Comparison of ENCODE assay signal across 23 cellular contexts in genomic region chr2:215364157-215365155, GRCh38. TPM values are rescaled to one million over a fixed set of nuclear protein-coding genes. Genes with fewer than 3 reads are reported as not detected.
DNase-seq lines count a peak whose midpoint lies in the region; ATAC-seq and TF ChIP-seq lines count a peak whose summit lies in the region.
"Had no signal": no experiment of that assay in that cellular context is flagged by ENCODE, and none has a peak within 500 bp of the region (broad histone marks: within the 10 kb centered on the region; RNA-seq: fewer than 3 reads in every experiment).

No MANE protein-coding gene starts in this region.

- no peaks in the 10 kb centered on the region for H4K20me1 ChIP-seq in Karpas-422 (ENCODE audit: insufficient read depth, low read depth, low read length)

- peaks cover 6% of the 10 kb centered on the region for H3K4me1 Mint-ChIP-seq in MCF 10A (ENCODE audit: insufficient read depth, unreplicated experiment)
- H3K4me1 Mint-ChIP-seq: H9 had no signal

- H3K4me1 ChIP-seq in breast epithelium (no peaks in the 10 kb centered on the region), Karpas-422 (ENCODE audit: low read length) (no peaks in the 10 kb centered on the region)
- H3K4me1 ChIP-seq: A549 had no signal

- no peak for DNase-seq in MCF 10A (ENCODE audit: unreplicated experiment)
- no peak for DNase-seq in breast epithelium (ENCODE audit: low spot score in 2 of 2)
- peak; percentile 20 for DNase-seq in astrocyte of the spinal cord (ENCODE audit: low read depth, low spot score)
- DNase-seq in fibroblast of pulmonary artery (ENCODE audit: low read depth) = peak; percentile 35
- DNase-seq in left colon = no peak
- DNase-seq in Karpas-422 = no peak
- DNase-seq in germinal center (ENCODE audit: low spot score) = no peak
- DNase-seq: activated naive CD4-positive, alpha-beta T cell treated with anti-CD3 and anti-CD28 coated beads for 36 hours; activated T-cell treated with anti-CD3 and anti-CD28 coated beads, Interleukin-2, amount 50 U/mL, for 4 hours; amygdala; C1 segment of cervical spinal cord; H9; naive B cell; NCI-H1694 treated with DMSO at 0.1 percent for 48 hours; NCI-H774; OCI-M1; right cardiac atrium; stimulated activated CD8-positive, alpha-beta memory T cell treated with anti-CD3 and anti-CD28 coated beads, Interleukin-4, amount 100 ng/mL, for 48 hours; SW 1271 had no signal

- H3K27ac Mint-ChIP-seq in MCF 10A (ENCODE audit: low read depth, unreplicated experiment) = peak overlapping the region; percentile 51
- H3K27ac Mint-ChIP-seq: activated naive CD4-positive, alpha-beta T cell treated with anti-CD3 and anti-CD28 coated beads for 36 hours had no signal

- H3K79me2 ChIP-seq in Karpas-422 (ENCODE audit: low read length) = no peaks in the 10 kb centered on the region

- H3K4me3 ChIP-seq in breast epithelium (no peak overlapping the region), astrocyte of the spinal cord (ENCODE audit: low read depth, low read length) (no peak overlapping the region), fibroblast of pulmonary artery (replicated peaks; ENCODE audit: low read depth, low read length) (no peak overlapping the region), Karpas-422 (ENCODE audit: low read length) (no peak overlapping the region)
- H3K4me3 ChIP-seq: A549 had no signal

- H3K4me3 Mint-ChIP-seq in MCF 10A (ENCODE audit: unreplicated experiment) = no peak overlapping the region
- H3K4me3 Mint-ChIP-seq: activated naive CD4-positive, alpha-beta T cell treated with anti-CD3 and anti-CD28 coated beads for 36 hours; activated T-cell treated with anti-CD3 and anti-CD28 coated beads, Interleukin-2, amount 50 U/mL, for 4 hours; H9 had no signal

- no peaks in the 10 kb centered on the region for H3K9me3 Mint-ChIP-seq in MCF 10A (ENCODE audit: unreplicated experiment)
- H3K9me3 Mint-ChIP-seq: activated naive CD4-positive, alpha-beta T cell treated with anti-CD3 and anti-CD28 coated beads for 36 hours; activated T-cell treated with anti-CD3 and anti-CD28 coated beads, Interleukin-2, amount 50 U/mL, for 4 hours; H9 had no signal

- BruUV-seq in MCF 10A (replicated peaks; lab: Mats Ljungman, UMichigan) = no TSS peak

- ATAC-seq in GM18519 (IDR thresholded peaks at IDR 0.05; ENCODE audit: low FRiP score, unreplicated experiment) (no peak), left colon (no peak)
- ATAC-seq: A549; activated T-cell treated with anti-CD3 and anti-CD28 coated beads, Interleukin-2, amount 50 U/mL, for 4 hours; right cardiac atrium; Right ventricle myocardium inferior had no signal

- H3K4me2 ChIP-seq in Karpas-422 (ENCODE audit: low read depth, low read length, poor library complexity, severe bottlenecking) = no peak overlapping the region
- H3K4me2 ChIP-seq: A549 had no signal

- H3K27me3 Mint-ChIP-seq in MCF 10A (ENCODE audit: insufficient read depth, unreplicated experiment) = no peaks in the 10 kb centered on the region
- H3K27me3 Mint-ChIP-seq: naive B cell had no signal

- in situ Hi-C loops in astrocyte of the spinal cord (cut with HindIII; ENCODE audit: low sequenced_read_pairs) = no loop called here

- H3K9ac ChIP-seq in Karpas-422 (ENCODE audit: low read length) = no peak overlapping the region

- TF ChIP-seq CTCF in MCF 10A (IDR thresholded peaks at IDR 0.05; ENCODE audit: unreplicated experiment) (no peak), breast epithelium (IDR thresholded peaks at IDR 0.05) (no peak), astrocyte of the spinal cord (IDR thresholded peaks at IDR 0.05; ENCODE audit: low read depth, low read length) (no peak), fibroblast of pulmonary artery (IDR thresholded peaks at IDR 0.05; ENCODE audit: low read length, missing control alignments) (no peak)

- H3K9me3 ChIP-seq in breast epithelium = no peaks in the 10 kb centered on the region
- H3K9me3 ChIP-seq in Karpas-422 (ENCODE audit: low read length) = no peaks in the 10 kb centered on the region
- H3K9me3 ChIP-seq: A549 had no signal

- intact Hi-C loops in MCF 10A (cut with micrococcal nuclease) (no loop called here), breast epithelium (cut with DNase I; ENCODE audit: low total_unique reads) (no loop called here), left colon (cut with DNase I, micrococcal nuclease) (no loop called here)

- TF ChIP-seq POLR2A in breast epithelium (IDR thresholded peaks at IDR 0.05) = no peak

- no peak overlapping the region for H2AFZ ChIP-seq in Karpas-422 (ENCODE audit: low read length)

- CTCF ChIA-PET in MCF 10A (lab: Yijun Ruan, JAX) = interaction anchor here (0.5 to 1.0 kb wide), 4 partner anchors 86 to 659 kb away, joined by 3 to 5 read pairs (median 4); no protein-coding TSS in a partner anchor

- peaks cover 61% of the 10 kb centered on the region for H3K36me3 Mint-ChIP-seq in MCF 10A (ENCODE audit: insufficient read depth, unreplicated experiment)

- H3K27me3 ChIP-seq in breast epithelium (no peaks in the 10 kb centered on the region), Karpas-422 (ENCODE audit: low read length) (no peaks in the 10 kb centered on the region)

- POLR2A ChIA-PET in MCF 10A (lab: Yijun Ruan, JAX) = no interaction called here

- no peaks in the 10 kb centered on the region for H3K9me2 ChIP-seq in Karpas-422 (replicated peaks; ENCODE audit: insufficient read depth, low read length)

- no peaks in the 10 kb centered on the region for H3K36me3 ChIP-seq in breast epithelium
- H3K36me3 ChIP-seq in Karpas-422 (ENCODE audit: insufficient read depth, low read length) = peaks cover 36% of the 10 kb centered on the region; the same call in 1 of the 2 replicates

- no peak overlapping the region for H3K27ac ChIP-seq in breast epithelium
- H3K27ac ChIP-seq in Karpas-422 (ENCODE audit: low read length) = no peak overlapping the region
- H3K27ac ChIP-seq: A549, epithelial cell of prostate had no signal

RNA-seq across cellular contexts. Expression of gene ATIC, which starts 52.6 kb away (rescaled TPM):
- total RNA-seq in MCF 10A (2022) = 216 and 297 TPM in 2 replicates
- total RNA-seq in breast epithelium = 10 to 100 TPM; 32.2 to 54.1 (median 33.0) TPM
- total RNA-seq in left colon = 10 to 100 TPM; 72.8 to 95.7 TPM
- total RNA-seq in Karpas-422 (2014; rRNA removed; shearing (Covaris generic); ENCODE audit: low replicate concordance) = 72.4 and 84.5 TPM in 2 replicates

Comparison
In these comparisons a context has a peak if more than half of its experiments do, and no peak if none do; other contexts are left out.
1. DNase-seq: peak in astrocyte of the spinal cord (single experiment) and fibroblast of pulmonary artery (single experiment); none in MCF 10A (single experiment), breast epithelium (0 of 2), left colon (0 of 2), Karpas-422 (single experiment) and germinal center (single experiment).